In the genomic region with DNA sequence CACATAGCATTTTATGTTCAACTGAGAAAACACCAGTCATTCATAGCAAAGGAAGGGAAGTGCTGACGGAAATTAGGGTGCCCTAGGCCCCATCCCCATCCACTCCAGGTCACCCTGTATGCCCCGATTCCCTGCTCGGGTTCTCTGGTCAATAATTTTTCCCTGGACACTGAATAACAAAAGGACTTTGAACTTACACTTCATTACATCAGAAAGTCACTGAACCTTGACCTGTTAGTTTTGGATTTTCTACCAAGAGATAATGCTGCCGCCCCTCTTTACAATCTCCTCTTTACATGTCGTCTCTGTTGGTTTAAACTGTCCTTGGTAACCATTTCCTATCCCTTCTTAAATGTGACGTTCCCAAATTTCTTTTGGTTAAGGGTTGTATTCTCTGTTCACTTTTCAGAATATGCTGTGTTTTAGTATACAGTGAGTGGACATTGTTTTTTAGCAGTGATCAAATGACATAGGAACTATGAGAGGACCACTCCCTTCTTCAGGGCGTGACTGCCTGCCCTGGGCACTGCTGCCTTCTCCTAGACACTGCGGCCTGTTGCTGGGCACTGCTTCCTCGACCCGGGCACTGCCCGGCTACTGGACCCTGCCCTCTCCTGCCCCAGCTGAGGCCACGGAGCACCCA, we compare ENCODE assay signal across 22 cellular contexts. TPM values are rescaled to one million over a fixed set of nuclear protein-coding genes. Genes with fewer than 3 reads are reported as not detected.
DNase-seq lines count a peak whose midpoint lies in the region; ATAC-seq, FAIRE-seq and TF ChIP-seq lines count a peak whose summit lies in the region.
"Had no signal": no experiment of that assay in that cellular context is flagged by ENCODE, and none has a peak within 500 bp of the region (broad histone marks: within the 10 kb centered on the region; RNA-seq: fewer than 3 reads in every experiment).

No MANE protein-coding gene starts in this region.

- H3K9ac ChIP-seq in GM12878 (ENCODE audit: control insufficient read depth, insufficient read depth, low read length) = no peak overlapping the region

- H3K27me3 Mint-ChIP-seq in Calu3 (ENCODE audit: unreplicated experiment) = no peaks in the 10 kb centered on the region
- peaks cover 5% of the 10 kb centered on the region for H3K27me3 Mint-ChIP-seq in activated T-helper 1 cell treated with anti-CD3 and anti-CD28 coated beads, Interleukin-12 subunit alpha, Interleukin-12 subunit beta, Interleukin-2, Interleukin-4 antibody, amounts not matched to agents 30 ng/mL and 10 ng/mL and 1 ng/mL, durations not matched to agents 14 hours and 24 hours and 36 hours (ENCODE audit: insufficient read depth)

- peaks cover 7% of the 10 kb centered on the region for H3K36me3 Mint-ChIP-seq in Calu3 (ENCODE audit: insufficient read depth, unreplicated experiment)
- H3K36me3 Mint-ChIP-seq in activated T-helper 1 cell treated with anti-CD3 and anti-CD28 coated beads, Interleukin-12 subunit alpha, Interleukin-12 subunit beta, Interleukin-2, Interleukin-4 antibody, amounts not matched to agents 30 ng/mL and 10 ng/mL and 1 ng/mL, durations not matched to agents 14 hours and 24 hours and 36 hours (ENCODE audit: low read depth) = no peaks in the 10 kb centered on the region
- H3K36me3 Mint-ChIP-seq: naive thymus-derived CD4-positive, alpha-beta T cell; stimulated activated effector memory CD8-positive, alpha-beta T cell treated with anti-CD3 and anti-CD28 coated beads, Interleukin-12 subunit alpha, Interleukin-12 subunit beta, amount 100 ng/mL, for 72 hours had no signal

- POLR2A ChIA-PET in GM12878 (lab: Charles Lee) = no interaction called here

- H3K9me3 Mint-ChIP-seq in Calu3 (ENCODE audit: low read depth, unreplicated experiment) = no peaks in the 10 kb centered on the region
- H3K9me3 Mint-ChIP-seq in activated T-helper 1 cell treated with anti-CD3 and anti-CD28 coated beads, Interleukin-12 subunit alpha, Interleukin-12 subunit beta, Interleukin-2, Interleukin-4 antibody, amounts not matched to agents 30 ng/mL and 10 ng/mL and 1 ng/mL, durations not matched to agents 14 hours and 24 hours and 36 hours = no peaks in the 10 kb centered on the region
- H3K9me3 Mint-ChIP-seq: naive thymus-derived CD4-positive, alpha-beta T cell; stimulated activated effector memory CD8-positive, alpha-beta T cell treated with anti-CD3 and anti-CD28 coated beads, Interleukin-12 subunit alpha, Interleukin-12 subunit beta, amount 100 ng/mL, for 72 hours had no signal

- no peak for TF ChIP-seq RAD21 in GM12878 (IDR thresholded peaks at IDR 0.05; ENCODE audit: insufficient read depth, low read depth, low read length)

- H3K4me1 ChIP-seq in GM12878 (ENCODE audit: control insufficient read depth, insufficient read depth, low read length) (no peaks in the 10 kb centered on the region), mucosa of descending colon (ENCODE audit: low read depth) (no peaks in the 10 kb centered on the region)
- H3K4me1 ChIP-seq: ascending aorta had no signal

- no peak overlapping the region for H2AFZ ChIP-seq in GM12878 (ENCODE audit: control insufficient read depth, low read depth, low read length)

- WGBS in GM12878 (ENCODE audit: insufficient coverage, insufficient replicate concordance, low lambda C conversion rate, missing lambda C conversion rate) = 37% methylated on average over 12 of the region's 12 CpGs
- 82 to 83% methylated on average over 12 of the region's 12 CpGs for WGBS in lower leg skin, 2 donors

- SMC1A ChIA-PET in GM12878 (lab: Charles Lee; ENCODE audit: uncharacterized antibody, unreplicated experiment) = interaction anchor here (1.1 to 2.4 kb wide), 2 partner anchors 16 to 54 kb away, joined by 3 to 6 read pairs; no protein-coding TSS in a partner anchor

- RAD21 ChIA-PET in GM12878 (lab: Charles Lee; ENCODE audit: unreplicated experiment) = no interaction called here

- BruUV-seq in Calu3 (replicated peaks; lab: Mats Ljungman, UMichigan) (no TSS peak), GM12878 (replicated peaks; lab: Mats Ljungman, UMichigan) (no TSS peak)

- in situ Hi-C loops in GM12878 (cut with MboI) = no loop called here

- H3K27ac ChIP-seq in GM12878 (ENCODE audit: control insufficient read depth, insufficient read depth) = no peak overlapping the region
- H3K27ac ChIP-seq: epithelial cell of prostate had no signal

- no peak for FAIRE-seq in GM12878 (lab: Jason Lieb, UNC)
- FAIRE-seq: TTC549 had no signal

- no peak overlapping the region for H3K4me3 Mint-ChIP-seq in Calu3 (ENCODE audit: low read depth, unreplicated experiment)
- H3K4me3 Mint-ChIP-seq in activated T-helper 1 cell treated with anti-CD3 and anti-CD28 coated beads, Interleukin-12 subunit alpha, Interleukin-12 subunit beta, Interleukin-2, Interleukin-4 antibody, amounts not matched to agents 30 ng/mL and 10 ng/mL and 1 ng/mL, durations not matched to agents 14 hours and 24 hours and 36 hours = no peak overlapping the region
- H3K4me3 Mint-ChIP-seq: naive thymus-derived CD4-positive, alpha-beta T cell; stimulated activated effector memory CD8-positive, alpha-beta T cell treated with anti-CD3 and anti-CD28 coated beads, Interleukin-12 subunit alpha, Interleukin-12 subunit beta, amount 100 ng/mL, for 72 hours had no signal

- TF ChIP-seq EP300 in GM12878 (IDR thresholded peaks at IDR 0.05; ENCODE audit: borderline replicate concordance in 1 of 2, control insufficient read depth in 1 of 2, low read depth in 2 of 2, low read length in 2 of 2) = no peak

- CTCF ChIA-PET in Calu3 (lab: Charles Lee) (interaction anchor here (0.8 to 4.3 kb wide), 5 partner anchors 9 to 29 kb away, joined by 3 to 14 read pairs (median 5); a partner anchor contains a TSS), GM12878 (lab: Yijun Ruan, JAX) (interaction anchor here (2.8 kb wide), 1 partner anchor 17 kb away, joined by 25 read pairs; no protein-coding TSS in a partner anchor)

- no peaks in the 10 kb centered on the region for H4K20me1 ChIP-seq in GM12878 (ENCODE audit: control insufficient read depth, insufficient read depth)

- DNase-seq in Calu3 (peak; percentile 35), GM12878 (ENCODE audit: low read depth, low spot score) (no peak), mucosa of descending colon (peak in 2 of 3 donors; percentile 19 to 37), posterior cingulate gyrus (no peak), lower leg skin (ENCODE audit: low spot score in 2 of 2) (no peak)
- DNase-seq in activated T-helper 1 cell treated with anti-CD3 and anti-CD28 coated beads, Interleukin-12 subunit alpha, Interleukin-12 subunit beta, Interleukin-2, Interleukin-4 antibody, amounts not matched to agents 30 ng/mL and 10 ng/mL and 1 ng/mL, durations not matched to agents 14 hours and 24 hours and 36 hours (ENCODE audit: low spot score) = no peak
- DNase-seq: activated naive CD4-positive, alpha-beta T cell treated with anti-CD3 and anti-CD28 coated beads, Interleukin-2, amount 50 U/mL, for 16 hours; activated T-cell treated with anti-CD3 and anti-CD28 coated beads, Interleukin-2, amount 50 U/mL, for 48 hours; GOT3; hippocampal formation; KBM-7; naive thymus-derived CD4-positive, alpha-beta T cell; NCI-H2171 treated with DMSO at 0.1 percent for 48 hours; NCI-H526 treated with DMSO at 0.1 percent for 48 hours; SW 1271 had no signal

- peak overlapping the region; percentile 84 for H3K27ac Mint-ChIP-seq in Calu3 (ENCODE audit: unreplicated experiment)
- no peak overlapping the region for H3K27ac Mint-ChIP-seq in activated T-helper 1 cell treated with anti-CD3 and anti-CD28 coated beads, Interleukin-12 subunit alpha, Interleukin-12 subunit beta, Interleukin-2, Interleukin-4 antibody, amounts not matched to agents 30 ng/mL and 10 ng/mL and 1 ng/mL, durations not matched to agents 14 hours and 24 hours and 36 hours
- H3K27ac Mint-ChIP-seq: naive thymus-derived CD4-positive, alpha-beta T cell; stimulated activated effector memory CD8-positive, alpha-beta T cell treated with anti-CD3 and anti-CD28 coated beads, Interleukin-12 subunit alpha, Interleukin-12 subunit beta, amount 100 ng/mL, for 72 hours had no signal

- no peak overlapping the region for H3K4me3 ChIP-seq in GM12878
- H3K4me3 ChIP-seq in mucosa of descending colon = no peak overlapping the region
- H3K4me3 ChIP-seq in lower leg skin (ENCODE audit: low read depth, poor library complexity, severe bottlenecking) = no peak overlapping the region
- H3K4me3 ChIP-seq: ascending aorta, thoracic aorta had no signal

- H3K4me1 Mint-ChIP-seq in Calu3 (ENCODE audit: low read depth, unreplicated experiment) = peaks cover 58% of the 10 kb centered on the region
- no peaks in the 10 kb centered on the region for H3K4me1 Mint-ChIP-seq in activated T-helper 1 cell treated with anti-CD3 and anti-CD28 coated beads, Interleukin-12 subunit alpha, Interleukin-12 subunit beta, Interleukin-2, Interleukin-4 antibody, amounts not matched to agents 30 ng/mL and 10 ng/mL and 1 ng/mL, durations not matched to agents 14 hours and 24 hours and 36 hours (ENCODE audit: low read depth)
- H3K4me1 Mint-ChIP-seq: naive thymus-derived CD4-positive, alpha-beta T cell; stimulated activated effector memory CD8-positive, alpha-beta T cell treated with anti-CD3 and anti-CD28 coated beads, Interleukin-12 subunit alpha, Interleukin-12 subunit beta, amount 100 ng/mL, for 72 hours had no signal

- intact Hi-C loops in Calu3 (cut with micrococcal nuclease; ENCODE audit: unreplicated experiment) (no loop called here), GM12878 (cut with micrococcal nuclease; ENCODE audit: unreplicated experiment) (no loop called here), mucosa of descending colon (cut with DNase I, micrococcal nuclease) (no loop called here), posterior cingulate gyrus (cut with DNase I) (no loop called here), lower leg skin (cut with DNase I; ENCODE audit: low total_unique reads) (no loop called here)
- intact Hi-C loops in activated T-helper 1 cell treated with anti-CD3 and anti-CD28 coated beads, Interleukin-12 subunit alpha, Interleukin-12 subunit beta, Interleukin-2, Interleukin-4 antibody, amounts not matched to agents 30 ng/mL and 10 ng/mL and 1 ng/mL, durations not matched to agents 14 hours and 24 hours and 36 hours (cut with micrococcal nuclease) = no loop called here

- H3K9me3 ChIP-seq in GM12878 (replicated peaks; ENCODE audit: control insufficient read depth, insufficient read depth, low read length) (no peaks in the 10 kb centered on the region), mucosa of descending colon (no peaks in the 10 kb centered on the region)
- H3K9me3 ChIP-seq: ascending aorta, thoracic aorta had no signal

- H3K36me3 ChIP-seq in GM12878 (ENCODE audit: control insufficient read depth in 2 of 2, insufficient read depth in 2 of 2, low read length in 1 of 2) (no peaks in the 10 kb centered on the region), mucosa of descending colon (ENCODE audit: low read depth) (no peaks in the 10 kb centered on the region)
- H3K36me3 ChIP-seq: ascending aorta, thoracic aorta had no signal

- H3K27me3 ChIP-seq in GM12878 (replicated peaks in 1 of 2; ENCODE audit: control insufficient read depth in 2 of 2, insufficient read depth in 2 of 2, low read length in 1 of 2) = no peaks in the 10 kb centered on the region
- H3K27me3 ChIP-seq: ascending aorta had no signal

- no peaks in the 10 kb centered on the region for H3K79me2 ChIP-seq in GM12878 (ENCODE audit: control insufficient read depth, insufficient read depth, low read length)

- no peak for TF ChIP-seq POLR2A in GM12878 (IDR thresholded peaks at IDR 0.05; ENCODE audit: low read depth, low read length)
- TF ChIP-seq POLR2A in lower leg skin (IDR thresholded peaks at IDR 0.05) = no peak

- ATAC-seq in GM12878 (peak; percentile 21; the same call in 2 of the 3 replicates), mucosa of descending colon (peak; percentile 89)
- ATAC-seq: naive thymus-derived CD4-positive, alpha-beta T cell; stimulated activated effector memory CD8-positive, alpha-beta T cell treated with anti-CD3 and anti-CD28 coated beads, Interleukin-12 subunit alpha, Interleukin-12 subunit beta, amount 100 ng/mL, for 72 hours had no signal

- TF ChIP-seq CTCF in Calu3 (IDR thresholded peaks at IDR 0.05; ENCODE audit: unreplicated experiment) (no peak), GM12878 (IDR thresholded peaks at IDR 0.05 in 2 of 3, conservative IDR thresholded peaks at IDR 0.05 in 1 of 3; ENCODE audit: control insufficient read depth in 2 of 3, extremely low read depth in 1 of 3, insufficient read depth in 1 of 3, low read depth in 3 of 3, low read length in 3 of 3) (no peak), mucosa of descending colon (IDR thresholded peaks at IDR 0.05) (no peak), lower leg skin (IDR thresholded peaks at IDR 0.05) (no peak)

- H3K4me2 ChIP-seq in GM12878 (ENCODE audit: control insufficient read depth, insufficient read depth) = no peak overlapping the region

RNA-seq across cellular contexts. Expression of a gene that starts 13.6 kb away (rescaled TPM):
- total RNA-seq in Calu3 (2022) (0.24 and 0.39 TPM in 2 replicates), GM12878 (2014; rRNA removed) (not detected in 2 replicates), GM12878 (2014; rRNA removed; fragmentation: Illumina TruSeq; extraction: Trizol) (not detected in 2 replicates), GM12878 (2021) (0.90 and 1.2 TPM in 2 replicates), mucosa of descending colon (not detected), lower leg skin (under 1 TPM in 1 of 4 donors, not detected in 3; 0.36 TPM)
- not detected in 2 replicates for total RNA-seq in GM12878 (2013; cell fraction: nucleolus; rRNA removed)
- polyA plus RNA-seq in GM12878 (2011; ENCODE audit: low read depth) = not detected
- polyA plus RNA-seq in GM12878 (2011; rRNA removed) (not detected in 2 replicates), GM12878 (2014; fragmentation: Illumina TruSeq; extraction: Trizol) (not detected in 2 replicates), GM12878 (2014; fragmentation: Nextera tagmentation; extraction: Ambion mirVana) (under 1 TPM in 1 of 2 experiments, not detected in 1; 0.06 TPM), GM12878 (2014; rRNA removed) (0.15 TPM in 1 of 2 replicates, not detected in the other), GM12878 (2016; fragmentation: Nextera tagmentation; extraction: Ambion mirVana) (not detected)
- 0.25 and 0.45 TPM in 2 replicates for polyA plus RNA-seq in GM12878 (2011; cell fraction: cytosol; rRNA removed)
- polyA plus RNA-seq in GM12878 (2011; cell fraction: nucleus; rRNA removed) = 0.12 and 0.47 TPM in 2 replicates
- not detected in 2 replicates for polyA plus RNA-seq in GM12878 (2012)
- polyA minus RNA-seq in GM12878 (2011; rRNA and poly(A)+ RNA removed) = 0.21 TPM in 1 of 2 replicates, not detected in the other
- not detected in 2 replicates for polyA minus RNA-seq in GM12878 (2011; cell fraction: cytosol; rRNA and poly(A)+ RNA removed)
- polyA minus RNA-seq in GM12878 (2011; cell fraction: nucleus; rRNA and poly(A)+ RNA removed) = not detected in 2 replicates
- total RNA-seq in activated T-helper 1 cell treated with anti-CD3 and anti-CD28 coated beads, Interleukin-12 subunit alpha, Interleukin-12 subunit beta, Interleukin-2, Interleukin-4 antibody, amounts not matched to agents 30 ng/mL and 10 ng/mL and 1 ng/mL, durations not matched to agents 14 hours and 24 hours and 36 hours = 0.16 TPM in 1 of 2 replicates, not detected in the other
- total RNA-seq: activated CD8-positive, alpha-beta memory T cell treated with anti-CD3 and anti-CD28 coated beads for 36 hours; naive thymus-derived CD4-positive, alpha-beta T cell; osteocyte; thoracic aorta had no signal
- polyA plus RNA-seq: naive thymus-derived CD4-positive, alpha-beta T cell had no signal

RNA-seq across cellular contexts. Expression of a gene that starts 28.7 kb away (rescaled TPM):
- 171 and 181 TPM in 2 replicates for total RNA-seq in Calu3 (2022)
- total RNA-seq in GM12878 (2013; cell fraction: nucleolus; rRNA removed) = 51.5 and 52.8 TPM in 2 replicates
- total RNA-seq in GM12878 (2014; rRNA removed) = 57.9 and 62.9 TPM in 2 replicates
- total RNA-seq in GM12878 (2014; rRNA removed; fragmentation: Illumina TruSeq; extraction: Trizol) = 52.7 and 57.7 TPM in 2 replicates
- 44.1 and 45.1 TPM in 2 replicates for total RNA-seq in GM12878 (2021)
- 32.4 TPM for polyA plus RNA-seq in GM12878 (2011; ENCODE audit: low read depth)
- polyA plus RNA-seq in GM12878 (2011; rRNA removed) = 43.3 and 56.9 TPM in 2 replicates
- 15.0 and 15.3 TPM in 2 replicates for polyA plus RNA-seq in GM12878 (2011; cell fraction: cytosol; rRNA removed)
- polyA plus RNA-seq in GM12878 (2011; cell fraction: nucleus; rRNA removed) = 39.4 and 58.9 TPM in 2 replicates
- polyA plus RNA-seq in GM12878 (2012) = 41.7 and 54.8 TPM in 2 replicates
- polyA plus RNA-seq in GM12878 (2014; fragmentation: Illumina TruSeq; extraction: Trizol) = 65.0 and 67.8 TPM in 2 replicates
- polyA plus RNA-seq in GM12878 (2014; fragmentation: Nextera tagmentation; extraction: Ambion mirVana) = 10 to 100 TPM; 16.2 to 26.4 TPM
- polyA plus RNA-seq in GM12878 (2014; rRNA removed) = 59.4 and 61.5 TPM in 2 replicates
- 100 to 1,000 TPM; 130 to 135 TPM for polyA plus RNA-seq in GM12878 (2016; fragmentation: Nextera tagmentation; extraction: Ambion mirVana)
- 10.8 and 16.1 TPM in 2 replicates for polyA minus RNA-seq in GM12878 (2011; rRNA and poly(A)+ RNA removed)
- 13.3 and 16.3 TPM in 2 replicates for polyA minus RNA-seq in GM12878 (2011; cell fraction: cytosol; rRNA and poly(A)+ RNA removed)
- polyA minus RNA-seq in GM12878 (2011; cell fraction: nucleus; rRNA and poly(A)+ RNA removed) = 20.3 and 33.4 TPM in 2 replicates
- total RNA-seq in mucosa of descending colon = 10 to 100 TPM; 32.2 to 45.7 (median 34.0) TPM
- 71.0 and 75.8 TPM in 2 replicates for total RNA-seq in activated T-helper 1 cell treated with anti-CD3 and anti-CD28 coated beads, Interleukin-12 subunit alpha, Interleukin-12 subunit beta, Interleukin-2, Interleukin-4 antibody, amounts not matched to agents 30 ng/mL and 10 ng/mL and 1 ng/mL, durations not matched to agents 14 hours and 24 hours and 36 hours
- 10 to 100 TPM; 24.7 to 32.1 (median 26.4) TPM for total RNA-seq in lower leg skin

RNA-seq across cellular contexts. Expression of a gene that starts 32.1 kb away (rescaled TPM):
- total RNA-seq in Calu3 (2022) (21.0 and 25.1 TPM in 2 replicates), GM12878 (2014; rRNA removed) (20.4 and 21.1 TPM in 2 replicates), GM12878 (2014; rRNA removed; fragmentation: Illumina TruSeq; extraction: Trizol) (14.8 and 15.0 TPM in 2 replicates), GM12878 (2021) (11.5 and 12.3 TPM in 2 replicates), mucosa of descending colon (10 to 100 TPM; 11.0 to 13.4 (median 12.6) TPM), lower leg skin (10 to 100 TPM in 3 of 4 donors, 1 to 10 TPM in 1; 9.7 to 17.7 (median 14.6) TPM)
- total RNA-seq in GM12878 (2013; cell fraction: nucleolus; rRNA removed) = 33.7 and 36.8 TPM in 2 replicates
- 4.2 TPM for polyA plus RNA-seq in GM12878 (2011; ENCODE audit: low read depth)
- polyA plus RNA-seq in GM12878 (2011; rRNA removed) (23.4 and 25.0 TPM in 2 replicates), GM12878 (2014; fragmentation: Illumina TruSeq; extraction: Trizol) (14.3 and 16.5 TPM in 2 replicates), GM12878 (2014; fragmentation: Nextera tagmentation; extraction: Ambion mirVana) (10 to 100 TPM in 1 of 2 experiments, 1 to 10 TPM in 1; 6.9 to 11.3 TPM), GM12878 (2014; rRNA removed) (14.1 and 14.7 TPM in 2 replicates), GM12878 (2016; fragmentation: Nextera tagmentation; extraction: Ambion mirVana) (10 to 100 TPM; 15.8 to 18.0 TPM)
- 17.0 and 18.7 TPM in 2 replicates for polyA plus RNA-seq in GM12878 (2011; cell fraction: cytosol; rRNA removed)
- 16.5 and 17.4 TPM in 2 replicates for polyA plus RNA-seq in GM12878 (2011; cell fraction: nucleus; rRNA removed)
- 5.6 and 6.4 TPM in 2 replicates for polyA plus RNA-seq in GM12878 (2012)
- 28.0 and 35.4 TPM in 2 replicates for polyA minus RNA-seq in GM12878 (2011; rRNA and poly(A)+ RNA removed)
- 9.1 and 11.5 TPM in 2 replicates for polyA minus RNA-seq in GM12878 (2011; cell fraction: cytosol; rRNA and poly(A)+ RNA removed)
- 15.6 and 18.5 TPM in 2 replicates for polyA minus RNA-seq in GM12878 (2011; cell fraction: nucleus; rRNA and poly(A)+ RNA removed)
- total RNA-seq in activated T-helper 1 cell treated with anti-CD3 and anti-CD28 coated beads, Interleukin-12 subunit alpha, Interleukin-12 subunit beta, Interleukin-2, Interleukin-4 antibody, amounts not matched to agents 30 ng/mL and 10 ng/mL and 1 ng/mL, durations not matched to agents 14 hours and 24 hours and 36 hours = 17.7 and 19.2 TPM in 2 replicates

RNA-seq across cellular contexts. Expression of a gene that starts 40.9 kb away (rescaled TPM):
- total RNA-seq in Calu3 (2022) (not detected in 2 replicates), GM12878 (2014; rRNA removed) (not detected in 2 replicates), GM12878 (2014; rRNA removed; fragmentation: Illumina TruSeq; extraction: Trizol) (not detected in 2 replicates), GM12878 (2021) (not detected in 2 replicates), mucosa of descending colon (not detected), lower leg skin (10 to 100 TPM in 2 of 4 donors, 1 to 10 TPM in 2; 4.0 to 13.5 (median 9.3) TPM)
- total RNA-seq in GM12878 (2013; cell fraction: nucleolus; rRNA removed) = not detected in 2 replicates
- polyA plus RNA-seq in GM12878 (2011; ENCODE audit: low read depth) = not detected
- polyA plus RNA-seq in GM12878 (2011; rRNA removed) (not detected in 2 replicates), GM12878 (2014; fragmentation: Illumina TruSeq; extraction: Trizol) (not detected in 2 replicates), GM12878 (2014; fragmentation: Nextera tagmentation; extraction: Ambion mirVana) (not detected), GM12878 (2014; rRNA removed) (not detected in 2 replicates), GM12878 (2016; fragmentation: Nextera tagmentation; extraction: Ambion mirVana) (not detected)
- not detected in 2 replicates for polyA plus RNA-seq in GM12878 (2011; cell fraction: cytosol; rRNA removed)
- polyA plus RNA-seq in GM12878 (2011; cell fraction: nucleus; rRNA removed) = not detected in 2 replicates
- polyA plus RNA-seq in GM12878 (2012) = not detected in 2 replicates
- polyA minus RNA-seq in GM12878 (2011; rRNA and poly(A)+ RNA removed) = not detected in 2 replicates
- polyA minus RNA-seq in GM12878 (2011; cell fraction: cytosol; rRNA and poly(A)+ RNA removed) = not detected in 2 replicates
- polyA minus RNA-seq in GM12878 (2011; cell fraction: nucleus; rRNA and poly(A)+ RNA removed) = not detected in 2 replicates
- not detected in 2 replicates for total RNA-seq in activated T-helper 1 cell treated with anti-CD3 and anti-CD28 coated beads, Interleukin-12 subunit alpha, Interleukin-12 subunit beta, Interleukin-2, Interleukin-4 antibody, amounts not matched to agents 30 ng/mL and 10 ng/mL and 1 ng/mL, durations not matched to agents 14 hours and 24 hours and 36 hours
- total RNA-seq: activated CD8-positive, alpha-beta memory T cell treated with anti-CD3 and anti-CD28 coated beads for 36 hours; ascending aorta; naive thymus-derived CD4-positive, alpha-beta T cell; osteocyte; thoracic aorta had no signal
- polyA plus RNA-seq: naive thymus-derived CD4-positive, alpha-beta T cell had no signal

RNA-seq across cellular contexts. Expression of a gene that starts 55.1 kb away (rescaled TPM):
- total RNA-seq in Calu3 (2022) (7.2 and 9.5 TPM in 2 replicates), GM12878 (2014; rRNA removed) (4.1 and 4.8 TPM in 2 replicates), GM12878 (2014; rRNA removed; fragmentation: Illumina TruSeq; extraction: Trizol) (2.4 and 2.5 TPM in 2 replicates), GM12878 (2021) (1.7 and 2.1 TPM in 2 replicates), mucosa of descending colon (1 to 10 TPM; 3.2 to 3.9 (median 3.8) TPM), lower leg skin (1 to 10 TPM in 2 of 4 donors, under 1 TPM in 2; 0.42 to 2.3 (median 1.3) TPM)
- 9.3 and 10.6 TPM in 2 replicates for total RNA-seq in GM12878 (2013; cell fraction: nucleolus; rRNA removed)
- 3.1 TPM for polyA plus RNA-seq in GM12878 (2011; ENCODE audit: low read depth)
- polyA plus RNA-seq in GM12878 (2011; rRNA removed) (5.8 and 6.0 TPM in 2 replicates), GM12878 (2014; fragmentation: Illumina TruSeq; extraction: Trizol) (2.5 and 4.5 TPM in 2 replicates), GM12878 (2014; fragmentation: Nextera tagmentation; extraction: Ambion mirVana) (1 to 10 TPM; 1.4 to 2.8 TPM), GM12878 (2014; rRNA removed) (3.5 and 5.3 TPM in 2 replicates), GM12878 (2016; fragmentation: Nextera tagmentation; extraction: Ambion mirVana) (1 to 10 TPM; 1.1 to 1.6 TPM)
- 2.4 and 4.3 TPM in 2 replicates for polyA plus RNA-seq in GM12878 (2011; cell fraction: cytosol; rRNA removed)
- 16.6 and 23.7 TPM in 2 replicates for polyA plus RNA-seq in GM12878 (2011; cell fraction: nucleus; rRNA removed)
- polyA plus RNA-seq in GM12878 (2012) = 3.0 and 3.3 TPM in 2 replicates
- 2.9 and 5.3 TPM in 2 replicates for polyA minus RNA-seq in GM12878 (2011; rRNA and poly(A)+ RNA removed)
- polyA minus RNA-seq in GM12878 (2011; cell fraction: cytosol; rRNA and poly(A)+ RNA removed) = 1.2 TPM in 1 of 2 replicates, not detected in the other
- 6.6 and 10.3 TPM in 2 replicates for polyA minus RNA-seq in GM12878 (2011; cell fraction: nucleus; rRNA and poly(A)+ RNA removed)
- total RNA-seq in activated T-helper 1 cell treated with anti-CD3 and anti-CD28 coated beads, Interleukin-12 subunit alpha, Interleukin-12 subunit beta, Interleukin-2, Interleukin-4 antibody, amounts not matched to agents 30 ng/mL and 10 ng/mL and 1 ng/mL, durations not matched to agents 14 hours and 24 hours and 36 hours = 3.2 TPM in 2 replicates
- total RNA-seq: ascending aorta had no signal

Comparison
In these comparisons a context has a peak if more than half of its experiments do, and no peak if none do; other contexts are left out.
1. DNase-seq: peak in Calu3 (single experiment) and mucosa of descending colon (2 of 3); none in GM12878 (single experiment), posterior cingulate gyrus (0 of 10), activated T-helper 1 cell treated with anti-CD3 and anti-CD28 coated beads, Interleukin-12 subunit alpha, Interleukin-12 subunit beta, Interleukin-2, Interleukin-4 antibody, amounts not matched to agents 30 ng/mL and 10 ng/mL and 1 ng/mL, durations not matched to agents 14 hours and 24 hours and 36 hours (single experiment) and lower leg skin (0 of 2).